ENCODE assay signal across 24 cellular contexts in the genomic region with DNA sequence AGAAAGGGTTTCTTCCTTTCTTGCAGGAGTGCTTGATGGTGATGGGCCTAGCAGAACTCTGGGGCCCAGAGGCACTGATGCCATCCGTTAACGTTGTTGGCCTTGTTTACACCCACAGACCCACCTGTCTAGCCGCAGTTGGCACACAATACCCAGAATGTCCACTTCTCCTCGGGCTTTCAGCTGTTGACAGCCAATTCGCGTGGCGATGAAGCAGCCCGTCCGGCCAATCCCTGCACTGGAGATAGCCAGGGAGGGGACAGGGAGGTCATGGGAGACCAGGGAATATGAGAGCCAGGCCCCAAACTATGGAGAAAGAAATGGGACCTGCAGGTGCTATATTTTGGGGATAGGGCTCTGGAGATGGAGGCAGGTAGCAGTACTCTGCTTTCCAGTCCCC. TPM values are rescaled to one million over a fixed set of nuclear protein-coding genes. Genes with fewer than 3 reads are reported as not detected.
"Had no signal": no experiment of that assay in that cellular context is flagged by ENCODE, and none has a peak within 500 bp of the region (broad histone marks: within the 10 kb centered on the region; RNA-seq: fewer than 3 reads in every experiment).

No MANE protein-coding gene starts in this region.

- H3K27ac ChIP-seq: KMS-11, SJSA1, SK-N-MC had no signal

- DNase-seq: Kasumi-1, MM.1S, NCI-H1092 treated with DMSO at 0.1 percent for 48 hours, NCI-H1436, NCI-H187, NCI-H2029, NCI-H2081 treated with DMSO at 0.1 percent for 48 hours, NCI-H2171, NCI-H226, NCI-H446, NCI-H510A, NCI-H524 treated with DMSO at 0.1 percent for 48 hours, NCI-H69, NCI-H774, Right ventricle myocardium superior, RPMI8226, SIG-M5 had no signal

- H3K4me3 ChIP-seq: SJSA1, SK-N-MC had no signal

- ATAC-seq: HepG2 had no signal

- H3K27me3 ChIP-seq: SJSA1 had no signal

- H3K4me2 ChIP-seq: KMS-11 had no signal

- H3K36me3 ChIP-seq: SJSA1 had no signal

- H3K9me3 ChIP-seq: SJSA1 had no signal

RNA-seq across cellular contexts. Expression of gene PTPN7, which starts 10.2 kb away (rescaled TPM):
- total RNA-seq: HepG2, HT1080, IMR-90, M059J, SJSA1 had no signal

RNA-seq across cellular contexts. Expression of gene GPR37L1, which starts 27.5 kb away (rescaled TPM):
- total RNA-seq: HepG2, HT1080, IMR-90, M059J had no signal

RNA-seq across cellular contexts. Expression of gene LGR6, which starts 43.4 kb away (rescaled TPM):
- total RNA-seq: HepG2, HT1080, IMR-90, M059J, SJSA1 had no signal
